ENCODE assay signal across 21 cellular contexts in genomic region chr17:35605753-35606152, GRCh38. TPM values are rescaled to one million over a fixed set of nuclear protein-coding genes. Genes with fewer than 3 reads are reported as not detected.
DNase-seq lines count a peak whose midpoint lies in the region; ATAC-seq and TF ChIP-seq lines count a peak whose summit lies in the region.
"Had no signal": no experiment of that assay in that cellular context is flagged by ENCODE, and none has a peak within 500 bp of the region (broad histone marks: within the 10 kb centered on the region; RNA-seq: fewer than 3 reads in every experiment).

No MANE protein-coding gene starts in this region.

- peaks cover 7% of the 10 kb centered on the region for H3K4me1 ChIP-seq in adipocyte (ENCODE audit: control insufficient read depth, insufficient read depth, low read length)
- H3K4me1 ChIP-seq in Karpas-422 (ENCODE audit: low read length) = no peaks in the 10 kb centered on the region
- H3K4me1 ChIP-seq: Peyer's patch, SJSA1 had no signal

- ATAC-seq in HG02970 (IDR thresholded peaks at IDR 0.05; ENCODE audit: low FRiP score, unreplicated experiment) = no peak
- ATAC-seq: activated CD8-positive, alpha-beta memory T cell treated with anti-CD3 and anti-CD28 coated beads, Interleukin-2, amount 10 ng/mL, durations not matched to agents 7 days and 5 days; heart right ventricle; natural killer cell treated with Interleukin-12 subunit alpha and Interleukin-12 subunit beta and Interleukin-15 and Interleukin-18, amount 100 ng/mL, for 72 hours had no signal

- H3K4me2 ChIP-seq in Karpas-422 (ENCODE audit: low read depth, low read length, poor library complexity, severe bottlenecking) = no peak overlapping the region

- CTCF ChIA-PET in AG04449 (lab: Yijun Ruan, JAX) = interaction anchor here (0.8 to 4.6 kb wide), 6 partner anchors 7 to 199 kb away, joined by 3 to 62 read pairs (median 5); no protein-coding TSS in a partner anchor

- no peaks in the 10 kb centered on the region for H3K9me2 ChIP-seq in Karpas-422 (replicated peaks; ENCODE audit: insufficient read depth, low read length)

- H3K79me2 ChIP-seq in Karpas-422 (ENCODE audit: low read length) = peaks cover 18% of the 10 kb centered on the region; the same call in 1 of the 2 replicates

- H3K27ac ChIP-seq in Karpas-422 (ENCODE audit: low read length) = no peak overlapping the region
- H3K27ac ChIP-seq: heart right ventricle, left ventricle myocardium inferior, parathyroid adenoma, SJSA1 had no signal

- no peaks in the 10 kb centered on the region for H3K9me3 ChIP-seq in adipocyte (ENCODE audit: control insufficient read depth, low read length)
- no peaks in the 10 kb centered on the region for H3K9me3 ChIP-seq in Karpas-422 (ENCODE audit: low read length)
- H3K9me3 ChIP-seq: heart right ventricle, left ventricle myocardium inferior, Peyer's patch, sigmoid colon, SJSA1 had no signal

- POLR2A ChIA-PET in AG04449 (lab: Yijun Ruan, JAX) = no interaction called here

- H3K27me3 ChIP-seq in adipocyte (replicated peaks; ENCODE audit: control insufficient read depth, insufficient read depth, low read length) (no peaks in the 10 kb centered on the region), Karpas-422 (ENCODE audit: low read length) (no peaks in the 10 kb centered on the region)
- H3K27me3 ChIP-seq: heart right ventricle, Peyer's patch, sigmoid colon, SJSA1 had no signal

- H3K36me3 ChIP-seq in adipocyte (ENCODE audit: control insufficient read depth, insufficient read depth, low read length, severe bottlenecking) (peaks cover 70% of the 10 kb centered on the region), Karpas-422 (ENCODE audit: insufficient read depth, low read length) (peaks cover 31% of the 10 kb centered on the region; the same call in 1 of the 2 replicates)

- H2AFZ ChIP-seq in Karpas-422 (ENCODE audit: low read length) = no peak overlapping the region
- H2AFZ ChIP-seq: parathyroid adenoma had no signal

- H3K9ac ChIP-seq in adipocyte (ENCODE audit: low read length) = no peak overlapping the region
- no peak overlapping the region for H3K9ac ChIP-seq in Karpas-422 (ENCODE audit: low read length)
- H3K9ac ChIP-seq: parathyroid adenoma had no signal

- DNase-seq in AG04449 (ENCODE audit: low read depth, low spot score) (peak; percentile 9), GM04504 (ENCODE audit: low read depth) (peak; percentile 33), adipocyte (ENCODE audit: low read depth) (peak; percentile 63), fibroblast of peridontal ligament (ENCODE audit: extremely low read depth) (peak; percentile 76), NCI-H2107 (lab: John Stamatoyannopoulos, UW) (no peak), occipital lobe (lab: John Stamatoyannopoulos, UW) (no peak), Karpas-422 (no peak)
- DNase-seq: activated CD4-positive, alpha-beta T cell treated with anti-CD3 and anti-CD28 coated beads, Interleukin-2, amount 10 ng/mL, durations not matched to agents 24 days and 14 days; activated CD8-positive, alpha-beta memory T cell treated with anti-CD3 and anti-CD28 coated beads, Interleukin-2, amount 10 ng/mL, durations not matched to agents 7 days and 5 days; heart right ventricle; left ventricle myocardium inferior; NCI-H1417; NCI-H510A; NK-92 treated with Interleukin-12 subunit alpha and Interleukin-12 subunit beta, amount 100 ng/mL, for 24 hours; Peyer's patch; sigmoid colon; substantia nigra had no signal

- TF ChIP-seq CTCF in AG04449 (IDR thresholded peaks at IDR 0.05; ENCODE audit: insufficient read depth, low read length, missing control alignments) = no peak

- H4K20me1 ChIP-seq in Karpas-422 (ENCODE audit: insufficient read depth, low read depth, low read length) = no peaks in the 10 kb centered on the region

- H3K4me3 ChIP-seq in AG04449 (ENCODE audit: low read depth, low read length) = no peak overlapping the region
- H3K4me3 ChIP-seq in adipocyte (ENCODE audit: low read length) = no peak overlapping the region
- H3K4me3 ChIP-seq in Karpas-422 (ENCODE audit: low read length) = no peak overlapping the region
- H3K4me3 ChIP-seq: heart right ventricle, left ventricle myocardium inferior, Peyer's patch, sigmoid colon, SJSA1 had no signal

RNA-seq across cellular contexts. Expression of gene AP2B1, which starts 18.6 kb away (rescaled TPM):
- 123 TPM for total RNA-seq in occipital lobe
- 53.4 and 82.7 TPM in 2 replicates for total RNA-seq in Karpas-422 (2014; rRNA removed; shearing (Covaris generic); ENCODE audit: low replicate concordance)

RNA-seq across cellular contexts. Expression of gene PEX12, which starts 27.4 kb away (rescaled TPM):
- 6.6 TPM for total RNA-seq in occipital lobe
- 5.0 and 5.4 TPM in 2 replicates for total RNA-seq in Karpas-422 (2014; rRNA removed; shearing (Covaris generic); ENCODE audit: low replicate concordance)

RNA-seq across cellular contexts. Expression of gene SLFN14, which starts 45.1 kb away (rescaled TPM):
- 0.31 TPM for total RNA-seq in occipital lobe
- 0.11 TPM in 1 of 2 replicates, not detected in the other for total RNA-seq in Karpas-422 (2014; rRNA removed; shearing (Covaris generic); ENCODE audit: low replicate concordance)
- total RNA-seq: left ventricle myocardium inferior; natural killer cell treated with Interleukin-12 subunit alpha and Interleukin-12 subunit beta and Interleukin-15 and Interleukin-18, amount 100 ng/mL, for 72 hours; Peyer's patch; sigmoid colon; SJSA1 had no signal

Comparison
In these comparisons a context has a peak if more than half of its experiments do, and no peak if none do; other contexts are left out.
1. DNase-seq: peak in AG04449 (single experiment), GM04504 (single experiment), adipocyte (single experiment) and fibroblast of peridontal ligament (single experiment); none in NCI-H2107 (single experiment), occipital lobe (single experiment) and Karpas-422 (single experiment).